Comparison of ENCODE assay signal across 31 cellular contexts in genomic region chr6:143432588-143432987, GRCh38.
"Had no signal": no experiment of that assay in that cellular context is flagged by ENCODE, and none has a peak within 500 bp of the region (broad histone marks: within the 10 kb centered on the region; RNA-seq: fewer than 3 reads in every experiment).

No MANE protein-coding gene starts in this region.

- ATAC-seq: activated CD8-positive, alpha-beta T cell treated with anti-CD3 and anti-CD28 coated beads for 36 hours; activated naive CD8-positive, alpha-beta T cell treated with anti-CD3 and anti-CD28 coated beads, Interleukin-2, amount 50 U/mL, for 24 hours; activated T-cell treated with anti-CD3 and anti-CD28 coated beads, Interleukin-2, amount 50 U/mL, for 4 hours; activated T-cell treated with anti-CD3 and anti-CD28 coated beads, Interleukin-2, amount 50 U/mL, for 72 hours; activated T-helper 17 cell treated with anti-CD3 and anti-CD28 coated beads, Interleukin-2, amount 50 U/mL, for 72 hours had no signal

- H3K4me1 ChIP-seq: ascending aorta had no signal

- DNase-seq: activated B cell treated with CpG ODN at 0.5 μM for 24 hours; activated CD4-positive, alpha-beta memory T cell treated with anti-CD3 and anti-CD28 coated beads for 36 hours; activated CD4-positive, alpha-beta T cell treated with anti-CD3 and anti-CD28 coated beads for 4 hours; activated CD4-positive, alpha-beta T cell treated with anti-CD3 and anti-CD28 coated beads, Interleukin-2, amount 10 ng/mL, durations not matched to agents 24 days and 14 days; activated CD4-positive, alpha-beta T cell treated with anti-CD3 and anti-CD28 coated beads, Interleukin-2, amount 50 U/mL, for 1 hour; activated CD4-positive, alpha-beta T cell treated with anti-CD3 and anti-CD28 coated beads, Interleukin-2, amount 50 U/mL, for 4 hours; activated CD4-positive, CD25-positive, alpha-beta regulatory T cell treated with anti-CD3 and anti-CD28 coated beads, Interleukin-2, amount 50 U/mL, for 72 hours; activated CD8-positive, alpha-beta memory T cell treated with anti-CD3 and anti-CD28 coated beads, Interleukin-2, amount 50 U/mL, for 4 hours; activated CD8-positive, alpha-beta T cell treated with anti-CD3 and anti-CD28 coated beads for 36 hours; activated effector memory CD4-positive, alpha-beta T cell treated with anti-CD3 and anti-CD28 coated beads, Interleukin-2, amount 50 U/mL, for 16 hours; activated gamma-delta T cell treated with Interleukin-2 at 50 U/mL for 16 hours; activated naive CD4-positive, alpha-beta T cell; activated naive CD4-positive, alpha-beta T cell treated with anti-CD3 and anti-CD28 coated beads for 36 hours; activated naive CD8-positive, alpha-beta T cell treated with anti-CD3 and anti-CD28 coated beads, Interleukin-2, amount 10 ng/mL, durations not matched to agents 7 days and 5 days; activated naive CD8-positive, alpha-beta T cell treated with anti-CD3 and anti-CD28 coated beads, Interleukin-2, amount 50 U/mL, for 24 hours; activated T-cell treated with anti-CD3 and anti-CD28 coated beads for 4 hours; activated T-cell treated with anti-CD3 and anti-CD28 coated beads, Interleukin-2, amount 50 U/mL, for 1 hour; activated T-cell treated with anti-CD3 and anti-CD28 coated beads, Interleukin-2, amount 50 U/mL, for 4 hours; activated T-cell treated with anti-CD3 and anti-CD28 coated beads, Interleukin-2, amount 50 U/mL, for 72 hours; amygdala; anterior cingulate cortex; caudate nucleus; cerebellar nuclear complex; T-helper 1 cell; T-helper 2 cell; T-helper 9 cell had no signal

- H3K27me3 ChIP-seq: ascending aorta, cardiac muscle cell had no signal

- H3K27ac ChIP-seq: ascending aorta, cardiac muscle cell, VCaP had no signal

- H3K4me3 ChIP-seq: ascending aorta, cardiac muscle cell had no signal

- FAIRE-seq: bronchial epithelial cell had no signal

- H3K9me3 ChIP-seq: ascending aorta had no signal
